In the genomic region with DNA sequence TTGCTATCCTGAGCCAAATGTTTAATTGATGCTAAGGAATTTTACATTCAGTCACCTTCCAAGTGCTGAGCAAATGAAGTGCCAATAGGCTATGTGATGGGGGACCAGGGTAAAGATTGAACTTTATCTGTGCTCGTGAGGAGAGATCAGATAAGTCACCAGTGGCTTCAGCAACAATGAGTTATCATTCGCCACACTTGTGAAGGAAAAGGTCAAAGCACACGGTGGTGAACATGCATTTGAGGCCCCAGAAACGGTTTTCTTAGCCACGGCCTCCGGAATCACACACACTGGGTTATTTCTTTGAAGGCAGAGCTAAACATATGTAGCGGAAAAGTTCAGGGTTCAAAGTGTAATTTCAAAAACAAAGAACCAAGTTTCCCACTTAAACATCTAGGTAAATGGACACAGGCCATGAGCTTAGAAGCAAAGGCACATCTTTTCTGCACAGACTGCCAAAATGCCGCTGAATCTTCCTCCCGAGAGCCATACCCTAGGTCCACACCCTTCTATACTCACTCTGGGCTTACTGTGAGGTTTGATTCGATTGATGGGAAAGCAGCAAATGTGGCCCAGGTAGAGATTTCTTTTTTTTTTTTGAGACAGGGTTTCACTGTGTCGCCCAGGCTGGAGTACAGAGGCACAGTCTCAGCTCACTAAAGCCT, we compare ENCODE assay signal across 1 cellular context.
A peak's percentile ranks its signal among the peaks of the same experiment; 100 is the strongest.
TF ChIP-seq lines count a peak whose summit lies in the region.

No MANE protein-coding gene starts in this region.

TF ChIP-seq in HepG2, 621 proteins besides CTCF, POLR2A, EP300 and RAD21 (continued from another document and continues in another):
- TF ChIP-seq, protein P1, sequence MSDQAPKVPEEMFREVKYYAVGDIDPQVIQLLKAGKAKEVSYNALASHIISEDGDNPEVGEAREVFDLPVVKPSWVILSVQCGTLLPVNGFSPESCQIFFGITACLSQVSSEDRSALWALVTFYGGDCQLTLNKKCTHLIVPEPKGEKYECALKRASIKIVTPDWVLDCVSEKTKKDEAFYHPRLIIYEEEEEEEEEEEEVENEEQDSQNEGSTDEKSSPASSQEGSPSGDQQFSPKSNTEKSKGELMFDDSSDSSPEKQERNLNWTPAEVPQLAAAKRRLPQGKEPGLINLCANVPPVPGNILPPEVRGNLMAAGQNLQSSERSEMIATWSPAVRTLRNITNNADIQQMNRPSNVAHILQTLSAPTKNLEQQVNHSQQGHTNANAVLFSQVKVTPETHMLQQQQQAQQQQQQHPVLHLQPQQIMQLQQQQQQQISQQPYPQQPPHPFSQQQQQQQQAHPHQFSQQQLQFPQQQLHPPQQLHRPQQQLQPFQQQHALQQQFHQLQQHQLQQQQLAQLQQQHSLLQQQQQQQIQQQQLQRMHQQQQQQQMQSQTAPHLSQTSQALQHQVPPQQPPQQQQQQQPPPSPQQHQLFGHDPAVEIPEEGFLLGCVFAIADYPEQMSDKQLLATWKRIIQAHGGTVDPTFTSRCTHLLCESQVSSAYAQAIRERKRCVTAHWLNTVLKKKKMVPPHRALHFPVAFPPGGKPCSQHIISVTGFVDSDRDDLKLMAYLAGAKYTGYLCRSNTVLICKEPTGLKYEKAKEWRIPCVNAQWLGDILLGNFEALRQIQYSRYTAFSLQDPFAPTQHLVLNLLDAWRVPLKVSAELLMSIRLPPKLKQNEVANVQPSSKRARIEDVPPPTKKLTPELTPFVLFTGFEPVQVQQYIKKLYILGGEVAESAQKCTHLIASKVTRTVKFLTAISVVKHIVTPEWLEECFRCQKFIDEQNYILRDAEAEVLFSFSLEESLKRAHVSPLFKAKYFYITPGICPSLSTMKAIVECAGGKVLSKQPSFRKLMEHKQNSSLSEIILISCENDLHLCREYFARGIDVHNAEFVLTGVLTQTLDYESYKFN (CRISPR knock-in tag; conservative IDR thresholded peaks at IDR 0.05) = peak; percentile 96
- TF ChIP-seq, protein P2, sequence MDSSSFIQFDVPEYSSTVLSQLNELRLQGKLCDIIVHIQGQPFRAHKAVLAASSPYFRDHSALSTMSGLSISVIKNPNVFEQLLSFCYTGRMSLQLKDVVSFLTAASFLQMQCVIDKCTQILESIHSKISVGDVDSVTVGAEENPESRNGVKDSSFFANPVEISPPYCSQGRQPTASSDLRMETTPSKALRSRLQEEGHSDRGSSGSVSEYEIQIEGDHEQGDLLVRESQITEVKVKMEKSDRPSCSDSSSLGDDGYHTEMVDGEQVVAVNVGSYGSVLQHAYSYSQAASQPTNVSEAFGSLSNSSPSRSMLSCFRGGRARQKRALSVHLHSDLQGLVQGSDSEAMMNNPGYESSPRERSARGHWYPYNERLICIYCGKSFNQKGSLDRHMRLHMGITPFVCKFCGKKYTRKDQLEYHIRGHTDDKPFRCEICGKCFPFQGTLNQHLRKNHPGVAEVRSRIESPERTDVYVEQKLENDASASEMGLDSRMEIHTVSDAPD (CRISPR knock-in tag; IDR thresholded peaks at IDR 0.05) = peak; percentile 92
- TF ChIP-seq KAT7 (CRISPR knock-in tag; IDR thresholded peaks at IDR 0.05; ENCODE audit: borderline replicate concordance) (0 out of 2 replicates have a peak, but pooled peaks have one; percentile 75), TBX3 (IDR thresholded peaks at IDR 0.05; ENCODE audit: borderline replicate concordance) (peak; percentile 11; the same call in 1 of the 2 replicates), NCOR1 (IDR thresholded peaks at IDR 0.05; ENCODE audit: borderline replicate concordance, low read length) (peak; percentile 86; the same call in 1 of the 2 replicates), MTA1 (CRISPR knock-in tag; IDR thresholded peaks at IDR 0.05; ENCODE audit: borderline replicate concordance) (no peak; the same call in 1 of the 2 replicates), RXRB (CRISPR knock-in tag; IDR thresholded peaks at IDR 0.05; ENCODE audit: borderline replicate concordance) (peak; percentile 91), IRX3 (CRISPR knock-in tag; IDR thresholded peaks at IDR 0.05; ENCODE audit: borderline replicate concordance, low read depth) (0 out of 2 replicates have a peak, but pooled peaks have one; percentile 60), SP4 (CRISPR knock-in tag; IDR thresholded peaks at IDR 0.05) (no peak), TAF1 (CRISPR knock-in tag; IDR thresholded peaks at IDR 0.05) (no peak), ATF7 (IDR thresholded peaks at IDR 0.05) (no peak), ATF7 (CRISPR knock-in tag; IDR thresholded peaks at IDR 0.05) (no peak), ZBTB7B (CRISPR knock-in tag; IDR thresholded peaks at IDR 0.05) (peak; percentile 72; the same call in 1 of the 2 replicates), NFATC3 (CRISPR knock-in tag; IDR thresholded peaks at IDR 0.05) (0 out of 2 replicates have a peak, but pooled peaks have one; percentile 23), PHF8 (CRISPR knock-in tag; IDR thresholded peaks at IDR 0.05) (peak; percentile 17; the same call in 1 of the 2 replicates), ZNF44 (CRISPR knock-in tag; IDR thresholded peaks at IDR 0.05) (peak; percentile 54; the same call in 1 of the 2 replicates), TMF1 (CRISPR knock-in tag; IDR thresholded peaks at IDR 0.05; ENCODE audit: low read depth) (0 out of 2 replicates have a peak, but pooled peaks have one; percentile 45), ZNF614 (CRISPR knock-in tag; IDR thresholded peaks at IDR 0.05; ENCODE audit: borderline replicate concordance) (peak; percentile 67; the same call in 1 of the 2 replicates), MAFK (conservative IDR thresholded peaks at IDR 0.05 in 1 of 2, IDR thresholded peaks at IDR 0.05 in 1 of 2; ENCODE audit: low read length in 2 of 2) (no peak), CBX1 (IDR thresholded peaks at IDR 0.05; ENCODE audit: low read depth) (peak; percentile 42), SOX5 (CRISPR knock-in tag; IDR thresholded peaks at IDR 0.05; ENCODE audit: borderline replicate concordance) (peak; percentile 95), SYNCRIP (IDR thresholded peaks at IDR 0.05; ENCODE audit: insufficient read depth, low read depth, low read length) (no peak), ARNTL (CRISPR knock-in tag; IDR thresholded peaks at IDR 0.05) (peak; percentile 74; the same call in 1 of the 2 replicates), SETDB1 (CRISPR knock-in tag; IDR thresholded peaks at IDR 0.05; ENCODE audit: borderline replicate concordance) (no peak), TGIF2 (CRISPR knock-in tag; IDR thresholded peaks at IDR 0.05) (0 out of 2 replicates have a peak, but pooled peaks have one; percentile 49), NR2F1 (CRISPR knock-in tag; IDR thresholded peaks at IDR 0.05) (peak in 1 of 2 experiments; percentile 58; a peak in 3 of 4 replicates), JUN (CRISPR knock-in tag; IDR thresholded peaks at IDR 0.05) (no peak), GABPA (IDR thresholded peaks at IDR 0.05; ENCODE audit: low read depth, low read length) (no peak), GABPA (CRISPR knock-in tag; IDR thresholded peaks at IDR 0.05; ENCODE audit: low read depth) (peak; percentile 66; the same call in 1 of the 2 replicates), ZNF232 (CRISPR knock-in tag; IDR thresholded peaks at IDR 0.05; ENCODE audit: borderline replicate concordance) (peak; percentile 87), KDM6A (CRISPR knock-in tag; IDR thresholded peaks at IDR 0.05; ENCODE audit: low read depth) (peak; percentile 87; the same call in 1 of the 2 replicates), CREB1 (IDR thresholded peaks at IDR 0.05) (no peak), CREB1 (CRISPR knock-in tag; IDR thresholded peaks at IDR 0.05) (no peak), HDAC2 (CRISPR knock-in tag; IDR thresholded peaks at IDR 0.05) (peak; percentile 91), CBX5 (CRISPR knock-in tag; IDR thresholded peaks at IDR 0.05; ENCODE audit: borderline replicate concordance) (peak; percentile 46; the same call in 1 of the 2 replicates), REPIN1 (CRISPR knock-in tag; IDR thresholded peaks at IDR 0.05; ENCODE audit: borderline replicate concordance, low read depth) (peak; percentile 79; the same call in 1 of the 2 replicates), XBP1 (CRISPR knock-in tag; IDR thresholded peaks at IDR 0.05) (0 out of 2 replicates have a peak, but pooled peaks have one; percentile 19), KMT2B (CRISPR knock-in tag; IDR thresholded peaks at IDR 0.05) (peak; percentile 48; the same call in 1 of the 2 replicates), HOXD1 (CRISPR knock-in tag; IDR thresholded peaks at IDR 0.05) (no peak)
- TF ChIP-seq, protein P3, sequence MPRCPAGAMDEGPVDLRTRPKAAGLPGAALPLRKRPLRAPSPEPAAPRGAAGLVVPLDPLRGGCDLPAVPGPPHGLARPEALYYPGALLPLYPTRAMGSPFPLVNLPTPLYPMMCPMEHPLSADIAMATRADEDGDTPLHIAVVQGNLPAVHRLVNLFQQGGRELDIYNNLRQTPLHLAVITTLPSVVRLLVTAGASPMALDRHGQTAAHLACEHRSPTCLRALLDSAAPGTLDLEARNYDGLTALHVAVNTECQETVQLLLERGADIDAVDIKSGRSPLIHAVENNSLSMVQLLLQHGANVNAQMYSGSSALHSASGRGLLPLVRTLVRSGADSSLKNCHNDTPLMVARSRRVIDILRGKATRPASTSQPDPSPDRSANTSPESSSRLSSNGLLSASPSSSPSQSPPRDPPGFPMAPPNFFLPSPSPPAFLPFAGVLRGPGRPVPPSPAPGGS (CRISPR knock-in tag; IDR thresholded peaks at IDR 0.05) = 0 out of 2 replicates have a peak, but pooled peaks have one; percentile 22
- TF ChIP-seq, protein P4, sequence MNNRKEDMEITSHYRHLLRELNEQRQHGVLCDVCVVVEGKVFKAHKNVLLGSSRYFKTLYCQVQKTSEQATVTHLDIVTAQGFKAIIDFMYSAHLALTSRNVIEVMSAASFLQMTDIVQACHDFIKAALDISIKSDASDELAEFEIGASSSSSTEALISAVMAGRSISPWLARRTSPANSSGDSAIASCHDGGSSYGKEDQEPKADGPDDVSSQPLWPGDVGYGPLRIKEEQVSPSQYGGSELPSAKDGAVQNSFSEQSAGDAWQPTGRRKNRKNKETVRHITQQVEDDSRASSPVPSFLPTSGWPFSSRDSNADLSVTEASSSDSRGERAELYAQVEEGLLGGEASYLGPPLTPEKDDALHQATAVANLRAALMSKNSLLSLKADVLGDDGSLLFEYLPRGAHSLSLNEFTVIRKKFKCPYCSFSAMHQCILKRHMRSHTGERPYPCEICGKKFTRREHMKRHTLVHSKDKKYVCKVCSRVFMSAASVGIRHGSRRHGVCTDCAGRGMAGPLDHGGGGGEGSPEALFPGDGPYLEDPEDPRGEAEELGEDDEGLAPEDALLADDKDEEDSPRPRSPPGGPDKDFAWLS (CRISPR knock-in tag; IDR thresholded peaks at IDR 0.05; ENCODE audit: borderline replicate concordance) = no peak
- TF ChIP-seq, protein P5, sequence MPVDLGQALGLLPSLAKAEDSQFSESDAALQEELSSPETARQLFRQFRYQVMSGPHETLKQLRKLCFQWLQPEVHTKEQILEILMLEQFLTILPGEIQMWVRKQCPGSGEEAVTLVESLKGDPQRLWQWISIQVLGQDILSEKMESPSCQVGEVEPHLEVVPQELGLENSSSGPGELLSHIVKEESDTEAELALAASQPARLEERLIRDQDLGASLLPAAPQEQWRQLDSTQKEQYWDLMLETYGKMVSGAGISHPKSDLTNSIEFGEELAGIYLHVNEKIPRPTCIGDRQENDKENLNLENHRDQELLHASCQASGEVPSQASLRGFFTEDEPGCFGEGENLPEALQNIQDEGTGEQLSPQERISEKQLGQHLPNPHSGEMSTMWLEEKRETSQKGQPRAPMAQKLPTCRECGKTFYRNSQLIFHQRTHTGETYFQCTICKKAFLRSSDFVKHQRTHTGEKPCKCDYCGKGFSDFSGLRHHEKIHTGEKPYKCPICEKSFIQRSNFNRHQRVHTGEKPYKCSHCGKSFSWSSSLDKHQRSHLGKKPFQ (CRISPR knock-in tag; IDR thresholded peaks at IDR 0.05; ENCODE audit: insufficient replicate concordance) = peak; percentile 87
- TF ChIP-seq, protein P6, sequence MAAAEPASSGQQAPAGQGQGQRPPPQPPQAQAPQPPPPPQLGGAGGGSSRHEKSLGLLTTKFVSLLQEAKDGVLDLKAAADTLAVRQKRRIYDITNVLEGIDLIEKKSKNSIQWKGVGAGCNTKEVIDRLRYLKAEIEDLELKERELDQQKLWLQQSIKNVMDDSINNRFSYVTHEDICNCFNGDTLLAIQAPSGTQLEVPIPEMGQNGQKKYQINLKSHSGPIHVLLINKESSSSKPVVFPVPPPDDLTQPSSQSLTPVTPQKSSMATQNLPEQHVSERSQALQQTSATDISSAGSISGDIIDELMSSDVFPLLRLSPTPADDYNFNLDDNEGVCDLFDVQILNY (CRISPR knock-in tag; conservative IDR thresholded peaks at IDR 0.05) = no peak
- TF ChIP-seq, protein P7, sequence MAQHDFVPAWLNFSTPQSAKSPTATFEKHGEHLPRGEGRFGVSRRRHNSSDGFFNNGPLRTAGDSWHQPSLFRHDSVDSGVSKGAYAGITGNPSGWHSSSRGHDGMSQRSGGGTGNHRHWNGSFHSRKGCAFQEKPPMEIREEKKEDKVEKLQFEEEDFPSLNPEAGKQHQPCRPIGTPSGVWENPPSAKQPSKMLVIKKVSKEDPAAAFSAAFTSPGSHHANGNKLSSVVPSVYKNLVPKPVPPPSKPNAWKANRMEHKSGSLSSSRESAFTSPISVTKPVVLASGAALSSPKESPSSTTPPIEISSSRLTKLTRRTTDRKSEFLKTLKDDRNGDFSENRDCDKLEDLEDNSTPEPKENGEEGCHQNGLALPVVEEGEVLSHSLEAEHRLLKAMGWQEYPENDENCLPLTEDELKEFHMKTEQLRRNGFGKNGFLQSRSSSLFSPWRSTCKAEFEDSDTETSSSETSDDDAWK (CRISPR knock-in tag; IDR thresholded peaks at IDR 0.05) = no peak
- TF ChIP-seq, protein P8, sequence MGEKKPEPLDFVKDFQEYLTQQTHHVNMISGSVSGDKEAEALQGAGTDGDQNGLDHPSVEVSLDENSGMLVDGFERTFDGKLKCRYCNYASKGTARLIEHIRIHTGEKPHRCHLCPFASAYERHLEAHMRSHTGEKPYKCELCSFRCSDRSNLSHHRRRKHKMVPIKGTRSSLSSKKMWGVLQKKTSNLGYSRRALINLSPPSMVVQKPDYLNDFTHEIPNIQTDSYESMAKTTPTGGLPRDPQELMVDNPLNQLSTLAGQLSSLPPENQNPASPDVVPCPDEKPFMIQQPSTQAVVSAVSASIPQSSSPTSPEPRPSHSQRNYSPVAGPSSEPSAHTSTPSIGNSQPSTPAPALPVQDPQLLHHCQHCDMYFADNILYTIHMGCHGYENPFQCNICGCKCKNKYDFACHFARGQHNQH (CRISPR knock-in tag; IDR thresholded peaks at IDR 0.05) = peak; percentile 85; the same call in 1 of the 2 replicates
- TF ChIP-seq, protein P9, sequence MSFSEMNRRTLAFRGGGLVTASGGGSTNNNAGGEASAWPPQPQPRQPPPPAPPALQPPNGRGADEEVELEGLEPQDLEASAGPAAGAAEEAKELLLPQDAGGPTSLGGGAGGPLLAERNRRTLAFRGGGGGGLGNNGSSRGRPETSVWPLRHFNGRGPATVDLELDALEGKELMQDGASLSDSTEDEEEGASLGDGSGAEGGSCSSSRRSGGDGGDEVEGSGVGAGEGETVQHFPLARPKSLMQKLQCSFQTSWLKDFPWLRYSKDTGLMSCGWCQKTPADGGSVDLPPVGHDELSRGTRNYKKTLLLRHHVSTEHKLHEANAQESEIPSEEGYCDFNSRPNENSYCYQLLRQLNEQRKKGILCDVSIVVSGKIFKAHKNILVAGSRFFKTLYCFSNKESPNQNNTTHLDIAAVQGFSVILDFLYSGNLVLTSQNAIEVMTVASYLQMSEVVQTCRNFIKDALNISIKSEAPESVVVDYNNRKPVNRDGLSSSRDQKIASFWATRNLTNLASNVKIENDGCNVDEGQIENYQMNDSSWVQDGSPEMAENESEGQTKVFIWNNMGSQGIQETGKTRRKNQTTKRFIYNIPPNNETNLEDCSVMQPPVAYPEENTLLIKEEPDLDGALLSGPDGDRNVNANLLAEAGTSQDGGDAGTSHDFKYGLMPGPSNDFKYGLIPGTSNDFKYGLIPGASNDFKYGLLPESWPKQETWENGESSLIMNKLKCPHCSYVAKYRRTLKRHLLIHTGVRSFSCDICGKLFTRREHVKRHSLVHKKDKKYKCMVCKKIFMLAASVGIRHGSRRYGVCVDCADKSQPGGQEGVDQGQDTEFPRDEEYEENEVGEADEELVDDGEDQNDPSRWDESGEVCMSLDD (CRISPR knock-in tag; IDR thresholded peaks at IDR 0.05; ENCODE audit: borderline replicate concordance) = 0 out of 2 replicates have a peak, but pooled peaks have one; percentile 14
